Comparison of ENCODE assay signal across 15 cellular contexts in the genomic region with DNA sequence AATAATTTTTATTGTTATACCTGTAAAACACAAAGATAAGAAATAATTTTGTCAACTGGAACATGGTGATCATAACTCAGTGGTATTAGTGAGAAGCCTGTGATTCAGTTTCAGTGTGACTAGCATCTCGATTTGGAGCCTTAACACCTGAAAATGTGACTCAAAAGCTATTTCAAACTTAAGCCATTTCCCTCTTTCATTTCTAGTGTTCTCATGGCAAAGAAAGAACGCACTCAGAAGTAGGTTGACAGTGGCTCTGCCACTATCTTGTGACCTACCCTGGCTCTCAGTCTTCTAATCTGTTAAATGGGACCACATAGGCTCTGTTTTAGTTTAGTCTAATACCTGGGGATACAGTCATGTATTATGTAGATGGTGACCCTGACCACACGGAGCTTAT.
DNase-seq lines count a peak whose midpoint lies in the region; ATAC-seq and TF ChIP-seq lines count a peak whose summit lies in the region.
"Had no signal": no experiment of that assay in that cellular context is flagged by ENCODE, and none has a peak within 500 bp of the region (broad histone marks: within the 10 kb centered on the region; RNA-seq: fewer than 3 reads in every experiment).

No MANE protein-coding gene starts in this region.

- H3K4me1 ChIP-seq in OCI-LY3 (ENCODE audit: low read length), result peaks cover 65% of the 10 kb centered on the region
- H3K4me1 ChIP-seq: prostate gland had no signal

- peak; percentile 60 for DNase-seq in GM20000 (ENCODE audit: low spot score)
- no peak for DNase-seq in NOMO-1 treated with DMSO at 0.1 percent for 48 hours (lab: John Stamatoyannopoulos, UW; ENCODE audit: unreplicated experiment)
- no peak for DNase-seq in NCI-H82 treated with DMSO at 0.1 percent for 48 hours (lab: John Stamatoyannopoulos, UW; ENCODE audit: unreplicated experiment)
- DNase-seq in omental fat pad (ENCODE audit: low spot score), result no peak
- DNase-seq: activated CD8-positive, alpha-beta memory T cell treated with anti-CD3 and anti-CD28 coated beads, Interleukin-2, amount 10 ng/mL, durations not matched to agents 7 days and 5 days; activated naive CD8-positive, alpha-beta T cell treated with anti-CD3 and anti-CD28 coated beads, Interleukin-2, amount 50 U/mL, for 24 hours; NCI-H1048; NCI-H446 treated with DMSO at 0.1 percent for 48 hours; RPMI8226; stimulated activated CD4-positive, alpha-beta T cell treated with anti-CD3 and anti-CD28 coated beads, Interleukin-2, amount 100 ng/mL, for 48 hours had no signal

- H3K9ac ChIP-seq in OCI-LY3 (ENCODE audit: low read length), result peak overlapping the region; percentile 25; the same call in 1 of the 2 replicates

- H4K20me1 ChIP-seq in OCI-LY3 (ENCODE audit: insufficient read depth, low read length), result no peaks in the 10 kb centered on the region

- peak overlapping the region; percentile 81 for H3K27ac ChIP-seq in OCI-LY3 (ENCODE audit: low read length)
- H3K27ac ChIP-seq: prostate gland had no signal

- ATAC-seq in GM18511 (IDR thresholded peaks at IDR 0.05; ENCODE audit: unreplicated experiment), result peak; percentile 56
- ATAC-seq in HG02885 (IDR thresholded peaks at IDR 0.05; ENCODE audit: poor library complexity, unreplicated experiment), result peak; percentile 53
- no peak for ATAC-seq in HG02840 (IDR thresholded peaks at IDR 0.05; ENCODE audit: low FRiP score, unreplicated experiment)
- no peak for ATAC-seq in omental fat pad (ENCODE audit: low FRiP score)
- ATAC-seq: activated CD8-positive, alpha-beta memory T cell treated with anti-CD3 and anti-CD28 coated beads, Interleukin-2, amount 10 ng/mL, durations not matched to agents 7 days and 5 days; activated naive CD8-positive, alpha-beta T cell treated with anti-CD3 and anti-CD28 coated beads, Interleukin-2, amount 50 U/mL, for 24 hours had no signal

- peak overlapping the region; percentile 38 for H3K4me3 ChIP-seq in OCI-LY3 (ENCODE audit: low read length)
- H3K4me3 ChIP-seq: prostate gland had no signal

- no peaks in the 10 kb centered on the region for H3K79me2 ChIP-seq in OCI-LY3 (ENCODE audit: low read length)

- H3K27me3 ChIP-seq in OCI-LY3 (ENCODE audit: low read depth, low read length), result no peaks in the 10 kb centered on the region

- H2AFZ ChIP-seq in OCI-LY3 (ENCODE audit: low read depth, low read length), result no peak overlapping the region

- no peaks in the 10 kb centered on the region for H3K9me3 ChIP-seq in OCI-LY3 (ENCODE audit: insufficient read depth, low read length)
- H3K9me3 ChIP-seq: prostate gland had no signal

- H3K4me2 ChIP-seq in OCI-LY3 (ENCODE audit: low read length), result peak overlapping the region; percentile 66

- H3K36me3 ChIP-seq in OCI-LY3 (replicated peaks; ENCODE audit: low read depth, low read length), result no peaks in the 10 kb centered on the region
- H3K36me3 ChIP-seq: prostate gland had no signal

- TF ChIP-seq CTCF in GM20000 (IDR thresholded peaks at IDR 0.05; ENCODE audit: extremely low read depth, missing control alignments) (no peak), OCI-LY3 (IDR thresholded peaks at IDR 0.05; ENCODE audit: low read depth, low read length) (no peak), omental fat pad (IDR thresholded peaks at IDR 0.05) (no peak)

Comparison
In these comparisons a context has a peak if more than half of its experiments do, and no peak if none do; other contexts are left out.
1. ATAC-seq: peak in GM18511 (single experiment) and HG02885 (single experiment); none in HG02840 (single experiment) and omental fat pad (single experiment).